9 cellular contexts compared by ENCODE assay signal in genomic region chr3:188061133-188061532, GRCh38.
A peak's percentile ranks its signal among the peaks of the same experiment; 100 is the strongest.
DNase-seq lines count a peak whose midpoint lies in the region; ATAC-seq and TF ChIP-seq lines count a peak whose summit lies in the region.
"Had no signal": no experiment of that assay in that cellular context is flagged by ENCODE, and none has a peak within 500 bp of the region (broad histone marks: within the 10 kb centered on the region; RNA-seq: fewer than 3 reads in every experiment).

No MANE protein-coding gene starts in this region.

- H3K36me3 ChIP-seq in GM23338 (ENCODE audit: insufficient read depth) (no peaks in the 10 kb centered on the region), PC-3 (ENCODE audit: low read depth, low read length) (no peaks in the 10 kb centered on the region), liver (ENCODE audit: control insufficient read depth in 4 of 4, insufficient read depth in 3 of 4, low read depth in 1 of 4, low read length in 3 of 4) (no peaks in the 10 kb centered on the region), SJCRH30 (no peaks in the 10 kb centered on the region)

- H3K4me3 Mint-ChIP-seq in GM23338: no peak overlapping the region

- BruUV-seq in PC-3 (replicated peaks; lab: Mats Ljungman, UMichigan): no TSS peak

- no peaks in the 10 kb centered on the region for H3K36me3 Mint-ChIP-seq in GM23338 (ENCODE audit: low read depth)

- no peak overlapping the region for H3K27ac ChIP-seq in GM23338 (ENCODE audit: low read depth)
- H3K27ac ChIP-seq in PC-3 (ENCODE audit: low read length): no peak overlapping the region
- H3K27ac ChIP-seq in liver (ENCODE audit: low read depth in 1 of 2, low read length in 2 of 2): no peak overlapping the region
- H3K27ac ChIP-seq in SJCRH30: no peak overlapping the region

- 16% methylated on average over 2 of the region's 2 CpGs for WGBS in liver

- H3K4me1 ChIP-seq in GM23338 (ENCODE audit: insufficient read depth): no peaks in the 10 kb centered on the region
- peaks cover 21% of the 10 kb centered on the region for H3K4me1 ChIP-seq in PC-3 (ENCODE audit: insufficient read depth, low read length)
- peaks cover 0 to 9% (median 6%) of the 10 kb centered on the region in 4 donors for H3K4me1 ChIP-seq in liver (ENCODE audit: control insufficient read depth in 4 of 4, insufficient read depth in 4 of 4, low read length in 3 of 4)
- no peaks in the 10 kb centered on the region for H3K4me1 ChIP-seq in SJCRH30

- no peaks in the 10 kb centered on the region for H3K4me1 Mint-ChIP-seq in GM23338

- H3K4me2 ChIP-seq in GM23338: no peak overlapping the region
- peak overlapping the region; percentile 44 for H3K4me2 ChIP-seq in PC-3 (ENCODE audit: low read length)

- ATAC-seq in GM23338 (no peak), PC-3 (peak; percentile 93), GM18520 (IDR thresholded peaks at IDR 0.05; ENCODE audit: unreplicated experiment) (no peak)

- H3K9me3 Mint-ChIP-seq in GM23338: no peaks in the 10 kb centered on the region

- POLR2A ChIA-PET in PC-3 (lab: Charles Lee; ENCODE audit: unreplicated experiment): interaction anchor here (0.6 kb wide), 1 partner anchor 316 kb away, joined by 4 read pairs; the partner anchor contains the start of gene BCL6

- H3K79me2 ChIP-seq in GM23338 (replicated peaks; ENCODE audit: insufficient read depth) (no peaks in the 10 kb centered on the region), PC-3 (ENCODE audit: low read length) (no peaks in the 10 kb centered on the region)

- intact Hi-C loops in PC-3 (cut with micrococcal nuclease): no loop called here

- CTCF ChIA-PET in PC-3 (lab: Charles Lee): no interaction called here

- H3K4me3 ChIP-seq in GM23338: no peak overlapping the region
- no peak overlapping the region for H3K4me3 ChIP-seq in PC-3 (ENCODE audit: low read length)
- H3K4me3 ChIP-seq in liver (ENCODE audit: low read depth in 1 of 3, low read length in 3 of 3): no peak overlapping the region
- H3K4me3 ChIP-seq in SJCRH30: no peak overlapping the region

- H3K27me3 ChIP-seq in GM23338 (ENCODE audit: insufficient read depth) (no peaks in the 10 kb centered on the region), PC-3 (ENCODE audit: low read length) (no peaks in the 10 kb centered on the region), liver (ENCODE audit: control insufficient read depth in 4 of 4, insufficient read depth in 4 of 4, low read length in 3 of 4) (no peaks in the 10 kb centered on the region), SJCRH30 (no peaks in the 10 kb centered on the region)

- H3K27ac Mint-ChIP-seq in GM23338: no peak overlapping the region

- no peaks in the 10 kb centered on the region for H4K20me1 ChIP-seq in GM23338 (replicated peaks; ENCODE audit: insufficient read depth)
- no peaks in the 10 kb centered on the region for H4K20me1 ChIP-seq in PC-3 (ENCODE audit: low read length)

- H3K9ac ChIP-seq in PC-3 (ENCODE audit: low read length): no peak overlapping the region
- H3K9ac ChIP-seq in liver (ENCODE audit: low read depth in 1 of 2, low read length in 2 of 2): no peak overlapping the region

- peaks cover 3% of the 10 kb centered on the region for H3K27me3 Mint-ChIP-seq in GM23338 (ENCODE audit: insufficient read depth, low read depth, poor library complexity)

- DNase-seq in GM23338 (ENCODE audit: low spot score) (peak; percentile 17), PC-3 (peak; percentile 81), AG08396 (ENCODE audit: low spot score) (no peak), SJCRH30 (no peak), GM19238 (ENCODE audit: insufficient read length, low spot score) (no peak)
- peak; percentile 43 for DNase-seq in activated T-helper 9 cell treated with anti-CD3 and anti-CD28 coated beads, Interleukin-2, amount 50 U/mL, for 16 hours (ENCODE audit: low read depth)
- DNase-seq: right cardiac atrium had no signal

- H2AFZ ChIP-seq in GM23338: no peak overlapping the region
- no peak overlapping the region for H2AFZ ChIP-seq in PC-3 (ENCODE audit: low read length)

- H3K9me2 ChIP-seq in GM23338 (ENCODE audit: insufficient read depth) (no peaks in the 10 kb centered on the region), PC-3 (replicated peaks; ENCODE audit: low read length) (no peaks in the 10 kb centered on the region)

- TF ChIP-seq CTCF in GM23338 (conservative IDR thresholded peaks at IDR 0.05; ENCODE audit: low read depth in 2 of 2) (peak in 1 of 2 experiments; percentile 26; a peak in 1 of 4 replicates), PC-3 (conservative IDR thresholded peaks at IDR 0.05; ENCODE audit: low read depth, low read length) (peak; percentile 45), liver (IDR thresholded peaks at IDR 0.05; ENCODE audit: low read depth, low read length, missing input control) (no peak)

- no peaks in the 10 kb centered on the region for H3F3A ChIP-seq in GM23338 (replicated peaks; ENCODE audit: low read depth)
- H3F3A ChIP-seq in PC-3 (ENCODE audit: low read length, unreplicated experiment): no peaks in the 10 kb centered on the region

- peak in 1 of 2 donors; percentile 39 for TF ChIP-seq RAD21 in liver (IDR thresholded peaks at IDR 0.05)

- H3K9me3 ChIP-seq in PC-3 (ENCODE audit: low read length) (no peaks in the 10 kb centered on the region), liver (ENCODE audit: control insufficient read depth in 4 of 4, low read length in 3 of 4) (no peaks in the 10 kb centered on the region), SJCRH30 (replicated peaks) (no peaks in the 10 kb centered on the region)

TF ChIP-seq in GM23338, 12 proteins besides CTCF, POLR2A, EP300 and RAD21 (continues in another document):
- TF ChIP-seq POLR2AphosphoS5 (IDR thresholded peaks at IDR 0.05; ENCODE audit: low read depth) (no peak), ETS1 (IDR thresholded peaks at IDR 0.05) (no peak), CREB1 (CRISPR knock-in tag; IDR thresholded peaks at IDR 0.05; ENCODE audit: low read depth) (no peak)

TF ChIP-seq in liver, 16 proteins besides CTCF, POLR2A, EP300 and RAD21:
- no peak for TF ChIP-seq MAX (IDR thresholded peaks at IDR 0.05)
- peak; percentile 10 to 47 for TF ChIP-seq JUND (IDR thresholded peaks at IDR 0.05)
- peak in 1 of 2 donors; percentile 19 for TF ChIP-seq HNF4A (conservative IDR thresholded peaks at IDR 0.05)
- TF ChIP-seq EGR1 (IDR thresholded peaks at IDR 0.05; ENCODE audit: low read depth in 2 of 2): no peak
- peak in 1 of 2 donors; percentile 7 for TF ChIP-seq RXRA (IDR thresholded peaks at IDR 0.05)

Comparison
In these comparisons a context has a peak if more than half of its experiments do, and no peak if none do; other contexts are left out.
1. DNase-seq: peak in GM23338 (single experiment), PC-3 (single experiment) and activated T-helper 9 cell treated with anti-CD3 and anti-CD28 coated beads, Interleukin-2, amount 50 U/mL, for 16 hours (single experiment); none in AG08396 (single experiment), SJCRH30 (0 of 2) and GM19238 (single experiment).